10 cellular contexts compared by ENCODE assay signal in genomic region chr12:400828-401227, GRCh38. TPM values are rescaled to one million over a fixed set of nuclear protein-coding genes. Genes with fewer than 3 reads are reported as not detected.
DNase-seq lines count a peak whose midpoint lies in the region; ATAC-seq and TF ChIP-seq lines count a peak whose summit lies in the region.
"Had no signal": no experiment of that assay in that cellular context is flagged by ENCODE, and none has a peak within 500 bp of the region (broad histone marks: within the 10 kb centered on the region; RNA-seq: fewer than 3 reads in every experiment).

No MANE protein-coding gene starts in this region.

- H3K27me3 ChIP-seq in BLaER1: no peaks in the 10 kb centered on the region
- no peaks in the 10 kb centered on the region for H3K27me3 ChIP-seq in Loucy (ENCODE audit: insufficient read depth, low read length, poor library complexity, severe bottlenecking)
- no peaks in the 10 kb centered on the region for H3K27me3 ChIP-seq in osteoblast (ENCODE audit: insufficient read depth, low read length)
- no peaks in the 10 kb centered on the region for H3K27me3 ChIP-seq in adrenal gland
- H3K27me3 ChIP-seq: thyroid gland had no signal

- H3K27ac ChIP-seq in BLaER1 (no peak overlapping the region), osteoblast (ENCODE audit: low read depth, low read length) (no peak overlapping the region), adrenal gland (peak overlapping the region in 1 of 5 donors; percentile 81)
- H3K27ac ChIP-seq: epithelial cell of prostate had no signal

- ATAC-seq in HG02840 (IDR thresholded peaks at IDR 0.05; ENCODE audit: low FRiP score, unreplicated experiment): no peak

- H3K4me1 ChIP-seq in BLaER1: peaks cover 19% of the 10 kb centered on the region
- H3K4me1 ChIP-seq in Loucy (ENCODE audit: insufficient read depth, low read length, poor library complexity, severe bottlenecking): peaks cover 28% of the 10 kb centered on the region
- H3K4me1 ChIP-seq in osteoblast (ENCODE audit: insufficient read depth, low read length): peaks cover 15% of the 10 kb centered on the region
- peaks cover 0 to 15% of the 10 kb centered on the region in 2 donors for H3K4me1 ChIP-seq in adrenal gland (replicated peaks in 1 of 2)

- intact Hi-C loops in adrenal gland (cut with DNase I): no loop called here

- H3K9me3 Mint-ChIP-seq in type B pancreatic cell: no peaks in the 10 kb centered on the region

- TF ChIP-seq CTCF in Loucy (conservative IDR thresholded peaks at IDR 0.05; ENCODE audit: low read length): no peak
- TF ChIP-seq CTCF in epithelial cell of esophagus (IDR thresholded peaks at IDR 0.05; ENCODE audit: insufficient read depth, low read depth, low read length, missing control alignments): no peak
- TF ChIP-seq CTCF in osteoblast (IDR thresholded peaks at IDR 0.05; ENCODE audit: extremely low read depth, low read depth, low read length): no peak
- TF ChIP-seq CTCF in type B pancreatic cell (conservative IDR thresholded peaks at IDR 0.05): no peak
- TF ChIP-seq CTCF in adrenal gland (IDR thresholded peaks at IDR 0.05): no peak

- H3K27ac Mint-ChIP-seq in type B pancreatic cell: no peak overlapping the region

- H3K36me3 Mint-ChIP-seq in type B pancreatic cell: peaks cover 3% of the 10 kb centered on the region

- no peaks in the 10 kb centered on the region for H4K20me1 ChIP-seq in BLaER1
- no peaks in the 10 kb centered on the region for H4K20me1 ChIP-seq in Loucy (ENCODE audit: insufficient read depth, low read length, poor library complexity, severe bottlenecking)
- H4K20me1 ChIP-seq in osteoblast (ENCODE audit: insufficient read depth, low read length): no peaks in the 10 kb centered on the region

- peak overlapping the region; percentile 80 for H2AFZ ChIP-seq in Loucy (ENCODE audit: low read length)
- peak overlapping the region; percentile 98 for H2AFZ ChIP-seq in osteoblast (ENCODE audit: low read length)

- no peaks in the 10 kb centered on the region for H3F3A ChIP-seq in Loucy (ENCODE audit: low read depth)

- H3K79me2 ChIP-seq in Loucy (ENCODE audit: insufficient read depth, low read length) (peaks cover 17% of the 10 kb centered on the region), osteoblast (ENCODE audit: insufficient read depth, low read length) (peaks cover 17% of the 10 kb centered on the region)

- no peaks in the 10 kb centered on the region for H3K4me1 Mint-ChIP-seq in type B pancreatic cell (ENCODE audit: unreplicated experiment)

- H3K4me2 ChIP-seq in BLaER1 (peak overlapping the region; percentile 64), Loucy (ENCODE audit: low read depth, low read length, poor library complexity, severe bottlenecking) (peak overlapping the region; percentile 86), osteoblast (ENCODE audit: insufficient read depth, low read length) (peak overlapping the region; percentile 95)

- WGBS in adrenal gland, 4 donors: 55 to 63% (median 61%) methylated on average over 8 of the region's 8 CpGs

- DNase-seq in epithelial cell of esophagus (ENCODE audit: low read depth) (no peak), osteoblast (ENCODE audit: insufficient read length, low spot score, missing footprints) (no peak), type B pancreatic cell (ENCODE audit: extremely low spot score, unreplicated experiment) (no peak), adrenal gland (no peak)
- DNase-seq in activated CD4-positive, alpha-beta T cell treated with anti-CD3 and anti-CD28 coated beads, Interleukin-2, amount 50 U/mL, for 4 hours: no peak

- TF ChIP-seq POLR2A in adrenal gland (IDR thresholded peaks at IDR 0.05): no peak

- H3K27me3 Mint-ChIP-seq in type B pancreatic cell: no peaks in the 10 kb centered on the region

- no peaks in the 10 kb centered on the region for H3K9me2 ChIP-seq in Loucy (replicated peaks; ENCODE audit: low read depth, low read length)

- H3K9me3 ChIP-seq in BLaER1 (no peaks in the 10 kb centered on the region), Loucy (ENCODE audit: insufficient read depth, low read depth, low read length) (no peaks in the 10 kb centered on the region), osteoblast (ENCODE audit: low read depth, low read length) (no peaks in the 10 kb centered on the region), adrenal gland (replicated peaks in 1 of 3) (no peaks in the 10 kb centered on the region)
- H3K9me3 ChIP-seq: thyroid gland had no signal

- no peak overlapping the region for H3K4me3 Mint-ChIP-seq in type B pancreatic cell

- H3K36me3 ChIP-seq in BLaER1: peaks cover 16% of the 10 kb centered on the region
- H3K36me3 ChIP-seq in Loucy (ENCODE audit: insufficient read depth, low read length): no peaks in the 10 kb centered on the region
- no peaks in the 10 kb centered on the region for H3K36me3 ChIP-seq in osteoblast (ENCODE audit: insufficient read depth, low read length)
- no peaks in the 10 kb centered on the region for H3K36me3 ChIP-seq in adrenal gland (replicated peaks in 1 of 2)
- H3K36me3 ChIP-seq: thyroid gland had no signal

- peak overlapping the region; percentile 93 for H3K4me3 ChIP-seq in BLaER1
- H3K4me3 ChIP-seq in Loucy (ENCODE audit: low read length, poor library complexity, severe bottlenecking): peak overlapping the region; percentile 91
- peak overlapping the region; percentile 94 for H3K4me3 ChIP-seq in epithelial cell of esophagus (ENCODE audit: low read length)
- peak overlapping the region; percentile 95 for H3K4me3 ChIP-seq in osteoblast (ENCODE audit: insufficient read depth, low read length)
- H3K4me3 ChIP-seq in adrenal gland: peak overlapping the region in 2 of 4 donors; percentile 69 to 84

- no peak overlapping the region; the same call in 1 of the 2 replicates for H3K9ac ChIP-seq in BLaER1
- H3K9ac ChIP-seq in Loucy (ENCODE audit: low read depth, low read length, poor library complexity, severe bottlenecking): peak overlapping the region; percentile 76

RNA-seq across cellular contexts. Expression of gene CCDC77, which starts 0.6 kb away (rescaled TPM):
- total RNA-seq in osteoblast (9.0 and 10.6 TPM in 2 replicates), type B pancreatic cell (ENCODE audit: low replicate concordance) (17.8 and 24.1 TPM in 2 replicates), adrenal gland (10 to 100 TPM in 4 of 8 donors, 1 to 10 TPM in 4; 5.1 to 47.5 (median 9.7) TPM)
- 1 to 10 TPM; 5.6 to 9.3 (median 8.6) TPM for polyA plus RNA-seq in adrenal gland

RNA-seq across cellular contexts. Expression of gene KDM5A, which starts 11.7 kb away (rescaled TPM):
- total RNA-seq in osteoblast (62.8 and 75.3 TPM in 2 replicates), type B pancreatic cell (ENCODE audit: low replicate concordance) (76.7 and 156 TPM in 2 replicates), adrenal gland (100 to 1,000 TPM in 1 of 8 donors, 10 to 100 TPM in 7; 29.1 to 104 (median 69.8) TPM)
- polyA plus RNA-seq in adrenal gland: 10 to 100 TPM in 2 of 3 donors, 1 to 10 TPM in 1; 5.5 to 22.8 (median 21.5) TPM

RNA-seq across cellular contexts. Expression of gene B4GALNT3, which starts 58.9 kb away (rescaled TPM):
- total RNA-seq in osteoblast (0.29 and 0.36 TPM in 2 replicates), type B pancreatic cell (ENCODE audit: low replicate concordance) (32.5 and 103 TPM in 2 replicates), adrenal gland (10 to 100 TPM in 7 of 8 donors, 1 to 10 TPM in 1; 9.8 to 43.1 (median 28.5) TPM)
- polyA plus RNA-seq in adrenal gland: 10 to 100 TPM; 16.2 to 38.5 (median 30.5) TPM
